Comparison of ENCODE assay signal across 1 cellular context in genomic region chr10:132536964-132537712, GRCh38.
A peak's percentile ranks its signal among the peaks of the same experiment; 100 is the strongest.
TF ChIP-seq lines count a peak whose summit lies in the region.

No MANE protein-coding gene starts in this region.

TF ChIP-seq in SK-N-SH, 30 proteins besides CTCF, POLR2A, EP300 and RAD21 (continued from another document):
- no peak for TF ChIP-seq USF1 (IDR thresholded peaks at IDR 0.05; ENCODE audit: borderline replicate concordance, low read depth)
- TF ChIP-seq TAF1 (IDR thresholded peaks at IDR 0.05; ENCODE audit: borderline replicate concordance, low read depth, low read length) = peak; percentile 58; the same call in 1 of the 2 replicates
- TF ChIP-seq MXI1 (IDR thresholded peaks at IDR 0.05; ENCODE audit: low read depth, low read length) = peak; percentile 36; the same call in 1 of the 2 replicates
- no peak for TF ChIP-seq RCOR1 (IDR thresholded peaks at IDR 0.05; ENCODE audit: low read length)
- no peak for TF ChIP-seq TCF12 (IDR thresholded peaks at IDR 0.05)
- TF ChIP-seq CHD2 (IDR thresholded peaks at IDR 0.05; ENCODE audit: low read length, partially characterized antibody) = peak; percentile 78
- TF ChIP-seq MEF2A (IDR thresholded peaks at IDR 0.05; ENCODE audit: borderline replicate concordance, low read depth) = no peak; the same call in 1 of the 2 replicates
- TF ChIP-seq RXRA (IDR thresholded peaks at IDR 0.05; ENCODE audit: borderline replicate concordance, low read depth) = no peak
- 0 out of 2 replicates have a peak, but pooled peaks have one; percentile 19 for TF ChIP-seq ELF1 (IDR thresholded peaks at IDR 0.05)
- TF ChIP-seq, protein P1, sequence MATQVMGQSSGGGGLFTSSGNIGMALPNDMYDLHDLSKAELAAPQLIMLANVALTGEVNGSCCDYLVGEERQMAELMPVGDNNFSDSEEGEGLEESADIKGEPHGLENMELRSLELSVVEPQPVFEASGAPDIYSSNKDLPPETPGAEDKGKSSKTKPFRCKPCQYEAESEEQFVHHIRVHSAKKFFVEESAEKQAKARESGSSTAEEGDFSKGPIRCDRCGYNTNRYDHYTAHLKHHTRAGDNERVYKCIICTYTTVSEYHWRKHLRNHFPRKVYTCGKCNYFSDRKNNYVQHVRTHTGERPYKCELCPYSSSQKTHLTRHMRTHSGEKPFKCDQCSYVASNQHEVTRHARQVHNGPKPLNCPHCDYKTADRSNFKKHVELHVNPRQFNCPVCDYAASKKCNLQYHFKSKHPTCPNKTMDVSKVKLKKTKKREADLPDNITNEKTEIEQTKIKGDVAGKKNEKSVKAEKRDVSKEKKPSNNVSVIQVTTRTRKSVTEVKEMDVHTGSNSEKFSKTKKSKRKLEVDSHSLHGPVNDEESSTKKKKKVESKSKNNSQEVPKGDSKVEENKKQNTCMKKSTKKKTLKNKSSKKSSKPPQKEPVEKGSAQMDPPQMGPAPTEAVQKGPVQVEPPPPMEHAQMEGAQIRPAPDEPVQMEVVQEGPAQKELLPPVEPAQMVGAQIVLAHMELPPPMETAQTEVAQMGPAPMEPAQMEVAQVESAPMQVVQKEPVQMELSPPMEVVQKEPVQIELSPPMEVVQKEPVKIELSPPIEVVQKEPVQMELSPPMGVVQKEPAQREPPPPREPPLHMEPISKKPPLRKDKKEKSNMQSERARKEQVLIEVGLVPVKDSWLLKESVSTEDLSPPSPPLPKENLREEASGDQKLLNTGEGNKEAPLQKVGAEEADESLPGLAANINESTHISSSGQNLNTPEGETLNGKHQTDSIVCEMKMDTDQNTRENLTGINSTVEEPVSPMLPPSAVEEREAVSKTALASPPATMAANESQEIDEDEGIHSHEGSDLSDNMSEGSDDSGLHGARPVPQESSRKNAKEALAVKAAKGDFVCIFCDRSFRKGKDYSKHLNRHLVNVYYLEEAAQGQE (IDR thresholded peaks at IDR 0.05; ENCODE audit: low read depth, low read length) = no peak
